Comparison of ENCODE assay signal across 8 cellular contexts in genomic region chr10:49761789-49762565, GRCh38. TPM values are rescaled to one million over a fixed set of nuclear protein-coding genes. Genes with fewer than 3 reads are reported as not detected.
DNase-seq lines count a peak whose midpoint lies in the region; ATAC-seq and FAIRE-seq lines count a peak whose summit lies in the region.

Gene OGDHL (minus strand): TSS chr10:49762323. CDS start chr10:49758592, 3,731 bp downstream.

- 2 to 3% (median 2%) methylated on average over 45 to 81 of the region's 81 CpGs for WGBS in small intestine, 3 donors

- FAIRE-seq in small intestine (lab: Jason Lieb, UNC): no peak

- H3K9me3 ChIP-seq in iPS-20b (ENCODE audit: insufficient read depth, low read depth, low read length): no peaks in the 10 kb centered on the region
- H3K9me3 ChIP-seq in small intestine (ENCODE audit: control insufficient read depth, low read depth): no peaks in the 10 kb centered on the region

- peak; percentile 76 for ATAC-seq in GM19395 (IDR thresholded peaks at IDR 0.05; ENCODE audit: unreplicated experiment)
- ATAC-seq in HG03025 (IDR thresholded peaks at IDR 0.05; ENCODE audit: low FRiP score, unreplicated experiment): no peak

- H3K4me1 ChIP-seq in iPS-20b (ENCODE audit: insufficient read depth, low read length): no peaks in the 10 kb centered on the region
- H3K4me1 ChIP-seq in small intestine (ENCODE audit: control insufficient read depth in 2 of 2, insufficient read depth in 1 of 2, low read depth in 1 of 2, low read length in 1 of 2): peaks cover 0 to 2% of the 10 kb centered on the region in 2 donors

- H3K27me3 ChIP-seq in iPS-20b (ENCODE audit: insufficient read depth, low read length) (peaks cover 30% of the 10 kb centered on the region), small intestine (ENCODE audit: control insufficient read depth in 2 of 2, insufficient read depth in 2 of 2, low read length in 2 of 2) (no peaks in the 10 kb centered on the region)

- no peaks in the 10 kb centered on the region; the same call in 1 of the 2 replicates for H3K36me3 ChIP-seq in iPS-20b (ENCODE audit: insufficient read depth, low read depth, low read length)
- H3K36me3 ChIP-seq in small intestine (ENCODE audit: control insufficient read depth in 2 of 2, insufficient read depth in 2 of 2, low read length in 2 of 2): no peaks in the 10 kb centered on the region

- in situ Hi-C loops in Caki2 (cut with HindIII; ENCODE audit: low pct_unique_long_range_greater_than_20kb, low sequenced_read_pairs) (no loop called here), SK-MEL-5 (cut with HindIII; ENCODE audit: low pct_unique_long_range_greater_than_20kb, low sequenced_read_pairs) (no loop called here), T47D (cut with HindIII; ENCODE audit: low pct_unique_long_range_greater_than_20kb, low sequenced_read_pairs) (no loop called here)

- peak within 1 kb of the TSS; percentile 86 for H3K4me3 ChIP-seq in iPS-20b (ENCODE audit: low read length)
- H3K4me3 ChIP-seq in small intestine (ENCODE audit: low read depth in 1 of 2, low read length in 2 of 2): peak within 1 kb of the TSS in 1 of 2 donors; percentile 65

- DNase-seq in Caki2 (ENCODE audit: low read depth) (peak; percentile 65), HuH-7 (ENCODE audit: low spot score) (peak; percentile 69), SK-MEL-5 (ENCODE audit: low read depth, low spot score) (peak; percentile 45), T47D (ENCODE audit: low read depth in 1 of 2, low spot score in 1 of 2) (peak; percentile 75 to 85), small intestine (peak; percentile 46)

- H3K9ac ChIP-seq in iPS-20b (ENCODE audit: low read depth, low read length): peak within 1 kb of the TSS; percentile 63

- H3K27ac ChIP-seq in iPS-20b (ENCODE audit: low read length): peak within 1 kb of the TSS; percentile 56
- H3K27ac ChIP-seq in small intestine (ENCODE audit: low read depth in 1 of 2, low read length in 1 of 2): no peak within 1 kb of the TSS

RNA-seq across cellular contexts. Expression of gene OGDHL, which starts in this region (rescaled TPM):
- 4.1 and 13.9 TPM in 2 replicates for total RNA-seq in Caki2 (2014; rRNA removed; shearing (Covaris generic); ENCODE audit: low replicate concordance)
- 15.8 and 16.3 TPM in 2 replicates for total RNA-seq in SK-MEL-5 (2014; rRNA removed; shearing (Covaris generic))
- polyA plus RNA-seq in SK-MEL-5 (2015; cell fraction: cytosol; rRNA removed): 17.9 and 18.1 TPM in 2 replicates
- polyA plus RNA-seq in SK-MEL-5 (2015; cell fraction: nucleus; rRNA removed): 61.4 and 87.0 TPM in 2 replicates
- polyA plus RNA-seq in small intestine: 1 to 10 TPM; 2.5 to 3.5 (median 2.7) TPM
